Comparison of ENCODE assay signal across 17 cellular contexts in the genomic region with DNA sequence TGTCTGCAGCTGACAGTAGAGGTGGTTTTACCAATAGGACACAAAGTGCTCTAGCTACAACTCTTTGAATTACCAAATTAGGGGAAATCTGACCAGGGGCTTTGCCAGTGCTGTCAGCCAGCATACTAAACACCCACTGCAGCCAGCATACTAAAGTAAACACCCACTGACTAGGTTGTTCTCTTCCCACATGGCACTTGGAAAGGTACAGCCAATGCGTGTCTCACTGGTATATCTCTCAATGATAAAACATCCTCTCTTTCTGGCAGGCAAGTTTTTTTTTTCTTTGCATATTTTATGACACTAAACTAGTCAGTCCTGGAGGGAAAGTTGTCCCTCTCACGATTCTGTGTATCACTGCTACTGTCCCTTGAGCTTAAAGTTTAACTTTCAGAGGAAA.
DNase-seq lines count a peak whose midpoint lies in the region; ATAC-seq and TF ChIP-seq lines count a peak whose summit lies in the region.
"Had no signal": no experiment of that assay in that cellular context is flagged by ENCODE, and none has a peak within 500 bp of the region (broad histone marks: within the 10 kb centered on the region; RNA-seq: fewer than 3 reads in every experiment).

No MANE protein-coding gene starts in this region.

- peaks cover 5% of the 10 kb centered on the region; the same call in 2 of the 3 replicates for H3K4me1 Mint-ChIP-seq in GM23338
- H3K4me1 Mint-ChIP-seq: B cell had no signal

- TF ChIP-seq CTCF in GM23338 (conservative IDR thresholded peaks at IDR 0.05; ENCODE audit: low read depth in 2 of 2) (no peak), left ventricle myocardium inferior (IDR thresholded peaks at IDR 0.05; ENCODE audit: borderline replicate concordance) (no peak)

- no peaks in the 10 kb centered on the region for H3K36me3 ChIP-seq in GM23338 (ENCODE audit: insufficient read depth)
- no peaks in the 10 kb centered on the region for H3K36me3 ChIP-seq in left ventricle myocardium inferior

- no peaks in the 10 kb centered on the region for H3K9me3 Mint-ChIP-seq in GM23338
- H3K9me3 Mint-ChIP-seq: CD4-positive, alpha-beta T cell; H9 had no signal

- intact Hi-C loops in left ventricle myocardium inferior (cut with micrococcal nuclease), result no loop called here

- H3K9me2 ChIP-seq in GM23338 (ENCODE audit: insufficient read depth), result peaks cover 3% of the 10 kb centered on the region; the same call in 1 of the 2 replicates

- no peaks in the 10 kb centered on the region for H4K20me1 ChIP-seq in GM23338 (replicated peaks; ENCODE audit: insufficient read depth)

- no peak overlapping the region for H3K27ac Mint-ChIP-seq in GM23338
- H3K27ac Mint-ChIP-seq: B cell; CD4-positive, alpha-beta T cell; H9 had no signal

- H3K4me2 ChIP-seq in GM23338, result no peak overlapping the region

- H3K27me3 ChIP-seq in GM23338 (ENCODE audit: insufficient read depth) (no peaks in the 10 kb centered on the region), left ventricle myocardium inferior (ENCODE audit: low read depth) (no peaks in the 10 kb centered on the region)

- DNase-seq in Ammon's horn (ENCODE audit: low spot score), result peak; percentile 23
- DNase-seq in GM23338 (ENCODE audit: low spot score), result no peak
- DNase-seq in inferior parietal cortex (ENCODE audit: extremely low spot score), result peak; percentile 51
- peak; percentile 4 for DNase-seq in occipital lobe (lab: John Stamatoyannopoulos, UW)
- DNase-seq in left ventricle myocardium inferior, result no peak
- no peak for DNase-seq in D341Med (ENCODE audit: low spot score)
- DNase-seq: 8988T; Caco-2; CD4-positive, alpha-beta T cell; DMS153; DMS79; GDM1; GOT3; H9 had no signal

- no peaks in the 10 kb centered on the region for H3F3A ChIP-seq in GM23338 (replicated peaks; ENCODE audit: low read depth)

- H3K9me3 ChIP-seq in left ventricle myocardium inferior (replicated peaks), result no peaks in the 10 kb centered on the region
- H3K9me3 ChIP-seq: Caco-2 had no signal

- no peaks in the 10 kb centered on the region for H3K27me3 Mint-ChIP-seq in GM23338 (ENCODE audit: insufficient read depth, low read depth, poor library complexity)
- H3K27me3 Mint-ChIP-seq: CD4-positive, alpha-beta T cell had no signal

- no peak overlapping the region for H3K4me3 ChIP-seq in GM23338
- no peak overlapping the region for H3K4me3 ChIP-seq in left ventricle myocardium inferior

- H2AFZ ChIP-seq in GM23338, result peak overlapping the region; percentile 60; the same call in 1 of the 2 replicates

- H3K4me3 Mint-ChIP-seq in GM23338, result no peak overlapping the region
- H3K4me3 Mint-ChIP-seq: B cell; CD4-positive, alpha-beta T cell; H9 had no signal

- no peaks in the 10 kb centered on the region for H3K79me2 ChIP-seq in GM23338 (replicated peaks; ENCODE audit: insufficient read depth)

- no peaks in the 10 kb centered on the region for H3K4me1 ChIP-seq in GM23338 (ENCODE audit: insufficient read depth)
- H3K4me1 ChIP-seq in left ventricle myocardium inferior, result no peaks in the 10 kb centered on the region
- H3K4me1 ChIP-seq: Caco-2 had no signal

- no peaks in the 10 kb centered on the region for H3K36me3 Mint-ChIP-seq in GM23338 (ENCODE audit: low read depth)

- H3K27ac ChIP-seq in GM23338 (ENCODE audit: low read depth), result no peak overlapping the region
- H3K27ac ChIP-seq in left ventricle myocardium inferior (replicated peaks), result no peak overlapping the region
- H3K27ac ChIP-seq: C4-2B had no signal

- ATAC-seq in GM23338 (no peak), GM18867 (IDR thresholded peaks at IDR 0.05; ENCODE audit: unreplicated experiment) (no peak)

TF ChIP-seq in GM23338, 12 proteins besides CTCF, POLR2A, EP300 and RAD21:
- TF ChIP-seq JUNB (IDR thresholded peaks at IDR 0.05; ENCODE audit: unreplicated experiment), result no peak
- TF ChIP-seq, protein P1, sequence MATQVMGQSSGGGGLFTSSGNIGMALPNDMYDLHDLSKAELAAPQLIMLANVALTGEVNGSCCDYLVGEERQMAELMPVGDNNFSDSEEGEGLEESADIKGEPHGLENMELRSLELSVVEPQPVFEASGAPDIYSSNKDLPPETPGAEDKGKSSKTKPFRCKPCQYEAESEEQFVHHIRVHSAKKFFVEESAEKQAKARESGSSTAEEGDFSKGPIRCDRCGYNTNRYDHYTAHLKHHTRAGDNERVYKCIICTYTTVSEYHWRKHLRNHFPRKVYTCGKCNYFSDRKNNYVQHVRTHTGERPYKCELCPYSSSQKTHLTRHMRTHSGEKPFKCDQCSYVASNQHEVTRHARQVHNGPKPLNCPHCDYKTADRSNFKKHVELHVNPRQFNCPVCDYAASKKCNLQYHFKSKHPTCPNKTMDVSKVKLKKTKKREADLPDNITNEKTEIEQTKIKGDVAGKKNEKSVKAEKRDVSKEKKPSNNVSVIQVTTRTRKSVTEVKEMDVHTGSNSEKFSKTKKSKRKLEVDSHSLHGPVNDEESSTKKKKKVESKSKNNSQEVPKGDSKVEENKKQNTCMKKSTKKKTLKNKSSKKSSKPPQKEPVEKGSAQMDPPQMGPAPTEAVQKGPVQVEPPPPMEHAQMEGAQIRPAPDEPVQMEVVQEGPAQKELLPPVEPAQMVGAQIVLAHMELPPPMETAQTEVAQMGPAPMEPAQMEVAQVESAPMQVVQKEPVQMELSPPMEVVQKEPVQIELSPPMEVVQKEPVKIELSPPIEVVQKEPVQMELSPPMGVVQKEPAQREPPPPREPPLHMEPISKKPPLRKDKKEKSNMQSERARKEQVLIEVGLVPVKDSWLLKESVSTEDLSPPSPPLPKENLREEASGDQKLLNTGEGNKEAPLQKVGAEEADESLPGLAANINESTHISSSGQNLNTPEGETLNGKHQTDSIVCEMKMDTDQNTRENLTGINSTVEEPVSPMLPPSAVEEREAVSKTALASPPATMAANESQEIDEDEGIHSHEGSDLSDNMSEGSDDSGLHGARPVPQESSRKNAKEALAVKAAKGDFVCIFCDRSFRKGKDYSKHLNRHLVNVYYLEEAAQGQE (IDR thresholded peaks at IDR 0.05; ENCODE audit: unreplicated experiment), result no peak
- TF ChIP-seq EZH2phosphoT487 (IDR thresholded peaks at IDR 0.05; ENCODE audit: unreplicated experiment), result no peak
- no peak for TF ChIP-seq ZNF114 (CRISPR knock-in tag; IDR thresholded peaks at IDR 0.05)
- TF ChIP-seq, protein P2, sequence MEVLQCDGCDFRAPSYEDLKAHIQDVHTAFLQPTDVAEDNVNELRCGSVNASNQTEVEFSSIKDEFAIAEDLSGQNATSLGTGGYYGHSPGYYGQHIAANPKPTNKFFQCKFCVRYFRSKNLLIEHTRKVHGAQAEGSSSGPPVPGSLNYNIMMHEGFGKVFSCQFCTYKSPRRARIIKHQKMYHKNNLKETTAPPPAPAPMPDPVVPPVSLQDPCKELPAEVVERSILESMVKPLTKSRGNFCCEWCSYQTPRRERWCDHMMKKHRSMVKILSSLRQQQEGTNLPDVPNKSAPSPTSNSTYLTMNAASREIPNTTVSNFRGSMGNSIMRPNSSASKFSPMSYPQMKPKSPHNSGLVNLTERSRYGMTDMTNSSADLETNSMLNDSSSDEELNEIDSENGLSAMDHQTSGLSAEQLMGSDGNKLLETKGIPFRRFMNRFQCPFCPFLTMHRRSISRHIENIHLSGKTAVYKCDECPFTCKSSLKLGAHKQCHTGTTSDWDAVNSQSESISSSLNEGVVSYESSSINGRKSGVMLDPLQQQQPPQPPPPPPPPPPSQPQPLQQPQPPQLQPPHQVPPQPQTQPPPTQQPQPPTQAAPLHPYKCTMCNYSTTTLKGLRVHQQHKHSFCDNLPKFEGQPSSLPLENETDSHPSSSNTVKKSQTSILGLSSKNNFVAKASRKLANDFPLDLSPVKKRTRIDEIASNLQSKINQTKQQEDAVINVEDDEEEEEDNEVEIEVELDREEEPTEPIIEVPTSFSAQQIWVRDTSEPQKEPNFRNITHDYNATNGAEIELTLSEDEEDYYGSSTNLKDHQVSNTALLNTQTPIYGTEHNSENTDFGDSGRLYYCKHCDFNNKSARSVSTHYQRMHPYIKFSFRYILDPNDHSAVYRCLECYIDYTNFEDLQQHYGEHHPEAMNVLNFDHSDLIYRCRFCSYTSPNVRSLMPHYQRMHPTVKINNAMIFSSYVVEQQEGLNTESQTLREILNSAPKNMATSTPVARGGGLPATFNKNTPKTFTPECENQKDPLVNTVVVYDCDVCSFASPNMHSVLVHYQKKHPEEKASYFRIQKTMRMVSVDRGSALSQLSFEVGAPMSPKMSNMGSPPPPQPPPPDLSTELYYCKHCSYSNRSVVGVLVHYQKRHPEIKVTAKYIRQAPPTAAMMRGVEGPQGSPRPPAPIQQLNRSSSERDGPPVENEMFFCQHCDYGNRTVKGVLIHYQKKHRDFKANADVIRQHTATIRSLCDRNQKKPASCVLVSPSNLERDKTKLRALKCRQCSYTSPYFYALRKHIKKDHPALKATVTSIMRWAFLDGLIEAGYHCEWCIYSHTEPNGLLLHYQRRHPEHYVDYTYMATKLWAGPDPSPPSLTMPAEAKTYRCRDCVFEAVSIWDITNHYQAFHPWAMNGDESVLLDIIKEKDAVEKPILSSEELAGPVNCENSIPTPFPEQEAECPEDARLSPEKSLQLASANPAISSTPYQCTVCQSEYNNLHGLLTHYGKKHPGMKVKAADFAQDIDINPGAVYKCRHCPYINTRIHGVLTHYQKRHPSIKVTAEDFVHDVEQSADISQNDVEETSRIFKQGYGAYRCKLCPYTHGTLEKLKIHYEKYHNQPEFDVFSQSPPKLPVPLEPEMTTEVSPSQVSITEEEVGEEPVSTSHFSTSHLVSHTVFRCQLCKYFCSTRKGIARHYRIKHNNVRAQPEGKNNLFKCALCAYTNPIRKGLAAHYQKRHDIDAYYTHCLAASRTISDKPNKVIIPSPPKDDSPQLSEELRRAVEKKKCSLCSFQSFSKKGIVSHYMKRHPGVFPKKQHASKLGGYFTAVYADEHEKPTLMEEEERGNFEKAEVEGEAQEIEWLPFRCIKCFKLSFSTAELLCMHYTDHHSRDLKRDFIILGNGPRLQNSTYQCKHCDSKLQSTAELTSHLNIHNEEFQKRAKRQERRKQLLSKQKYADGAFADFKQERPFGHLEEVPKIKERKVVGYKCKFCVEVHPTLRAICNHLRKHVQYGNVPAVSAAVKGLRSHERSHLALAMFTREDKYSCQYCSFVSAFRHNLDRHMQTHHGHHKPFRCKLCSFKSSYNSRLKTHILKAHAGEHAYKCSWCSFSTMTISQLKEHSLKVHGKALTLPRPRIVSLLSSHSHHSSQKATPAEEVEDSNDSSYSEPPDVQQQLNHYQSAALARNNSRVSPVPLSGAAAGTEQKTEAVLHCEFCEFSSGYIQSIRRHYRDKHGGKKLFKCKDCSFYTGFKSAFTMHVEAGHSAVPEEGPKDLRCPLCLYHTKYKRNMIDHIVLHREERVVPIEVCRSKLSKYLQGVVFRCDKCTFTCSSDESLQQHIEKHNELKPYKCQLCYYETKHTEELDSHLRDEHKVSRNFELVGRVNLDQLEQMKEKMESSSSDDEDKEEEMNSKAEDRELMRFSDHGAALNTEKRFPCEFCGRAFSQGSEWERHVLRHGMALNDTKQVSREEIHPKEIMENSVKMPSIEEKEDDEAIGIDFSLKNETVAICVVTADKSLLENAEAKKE (CRISPR knock-in tag; IDR thresholded peaks at IDR 0.05), result no peak
- no peak for TF ChIP-seq EZH2 (IDR thresholded peaks at IDR 0.05; ENCODE audit: low read depth, unreplicated experiment)
- TF ChIP-seq ZNF331 (CRISPR knock-in tag; IDR thresholded peaks at IDR 0.05; ENCODE audit: low read depth), result no peak
- no peak for TF ChIP-seq CREB1 (CRISPR knock-in tag; IDR thresholded peaks at IDR 0.05; ENCODE audit: low read depth)

Comparison
In these comparisons a context has a peak if more than half of its experiments do, and no peak if none do; other contexts are left out.
1. DNase-seq: peak in Ammon's horn (single experiment), inferior parietal cortex (single experiment) and occipital lobe (single experiment); none in GM23338 (single experiment), left ventricle myocardium inferior (single experiment) and D341Med (single experiment).